ENCODE assay signal across 10 cellular contexts in genomic region chr11:7143908-7144307, GRCh38. TPM values are rescaled to one million over a fixed set of nuclear protein-coding genes. Genes with fewer than 3 reads are reported as not detected.
DNase-seq lines count a peak whose midpoint lies in the region; ATAC-seq and TF ChIP-seq lines count a peak whose summit lies in the region.
"Had no signal": no experiment of that assay in that cellular context is flagged by ENCODE, and none has a peak within 500 bp of the region (broad histone marks: within the 10 kb centered on the region; RNA-seq: fewer than 3 reads in every experiment).

No MANE protein-coding gene starts in this region.

- H3K27me3 ChIP-seq in prostate gland (replicated peaks; ENCODE audit: insufficient read depth): no peaks in the 10 kb centered on the region

- TF ChIP-seq CTCF in epithelial cell of proximal tubule (conservative IDR thresholded peaks at IDR 0.05; ENCODE audit: low read depth, low read length) (peak; percentile 56), prostate gland (IDR thresholded peaks at IDR 0.05) (peak in 3 of 4 experiments; percentile 33 to 52 (median 35))

- WGBS in prostate gland: 13% methylated on average over 1 of the region's 1 CpG

- no peaks in the 10 kb centered on the region for H3K36me3 ChIP-seq in prostate gland

- no peak for TF ChIP-seq POLR2A in prostate gland (IDR thresholded peaks at IDR 0.05)

- no peak for ATAC-seq in GM18909 (IDR thresholded peaks at IDR 0.05; ENCODE audit: poor library complexity, unreplicated experiment)

- no peak overlapping the region for H3K27ac ChIP-seq in prostate gland

- intact Hi-C loops in prostate gland (cut with DNase I): loop anchor here (5.0 kb wide), 1 partner anchor 298 kb away; no protein-coding TSS in a partner anchor

- no peaks in the 10 kb centered on the region for H3K4me1 ChIP-seq in prostate gland (replicated peaks)

- H3K4me3 ChIP-seq in epithelial cell of proximal tubule (ENCODE audit: low read depth, low read length) (no peak overlapping the region), prostate gland (no peak overlapping the region)

- no peaks in the 10 kb centered on the region for H3K9me3 ChIP-seq in prostate gland

- DNase-seq in DMS 273 (lab: John Stamatoyannopoulos, UW; ENCODE audit: unreplicated experiment) (peak; percentile 1), DMS 273 treated with DMSO at 0.1 percent for 48 hours (lab: John Stamatoyannopoulos, UW) (no peak), NCI-H69 (lab: John Stamatoyannopoulos, UW) (peak; percentile 58), epithelial cell of proximal tubule (ENCODE audit: low read depth) (no peak), prostate gland (ENCODE audit: low spot score) (no peak), SHP77 (lab: John Stamatoyannopoulos, UW) (no peak)
- no peak for DNase-seq in stimulated activated naive CD4-positive, alpha-beta T cell treated with Interleukin-2 at 50 U/mL for 16 hours (lab: John Stamatoyannopoulos, UW)
- DNase-seq: activated T-cell treated with anti-CD3 and anti-CD28 coated beads, Interleukin-2, amount 50 U/mL, for 48 hours; SHP77 treated with DMSO at 0.1 percent for 48 hours had no signal

RNA-seq across cellular contexts. Expression of gene RBMXL2, which starts 55.1 kb away (rescaled TPM):
- total RNA-seq in epithelial cell of proximal tubule (0.14 TPM in 1 of 2 replicates, not detected in the other), prostate gland (10 to 100 TPM in 1 of 2 donors, not detected in 1; 12.0 TPM)

Comparison
In these comparisons a context has a peak if more than half of its experiments do, and no peak if none do; other contexts are left out.
1. DNase-seq: peak in DMS 273 (single experiment) and NCI-H69 (single experiment); none in DMS 273 treated with DMSO at 0.1 percent for 48 hours (single experiment), epithelial cell of proximal tubule (single experiment), prostate gland (single experiment), stimulated activated naive CD4-positive, alpha-beta T cell treated with Interleukin-2 at 50 U/mL for 16 hours (single experiment) and SHP77 (0 of 2).